In the genomic region with DNA sequence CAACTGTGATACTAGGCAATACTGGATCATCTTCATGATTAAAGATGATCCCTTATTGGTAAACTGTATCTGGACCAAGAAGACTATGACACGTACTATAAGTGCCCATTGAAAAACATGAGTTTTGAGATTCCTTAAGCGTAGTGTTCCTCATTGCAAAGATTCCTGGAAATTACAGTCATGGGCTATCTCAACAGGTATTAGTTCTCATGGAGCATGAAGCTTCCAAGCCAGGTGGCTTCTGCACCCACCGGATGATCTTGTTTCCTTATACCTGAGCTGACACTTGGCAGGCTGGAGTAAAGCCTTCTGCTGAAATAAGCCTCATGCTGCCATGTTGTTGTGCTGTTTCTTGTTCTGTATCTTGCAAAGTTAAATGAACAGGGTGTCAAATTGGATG, we compare ENCODE assay signal across 39 cellular contexts. TPM values are rescaled to one million over a fixed set of nuclear protein-coding genes. Genes with fewer than 3 reads are reported as not detected.
DNase-seq lines count a peak whose midpoint lies in the region; ATAC-seq, FAIRE-seq and TF ChIP-seq lines count a peak whose summit lies in the region.
"Had no signal": no experiment of that assay in that cellular context is flagged by ENCODE, and none has a peak within 500 bp of the region (broad histone marks: within the 10 kb centered on the region; RNA-seq: fewer than 3 reads in every experiment).

No MANE protein-coding gene starts in this region.

- WGBS in trophoblast cell (ENCODE audit: extremely low coverage, insufficient coverage, insufficient read length) = no CpG with 5 or more reads among the region's 3 CpGs

- H3K27me3 Mint-ChIP-seq in type B pancreatic cell = no peaks in the 10 kb centered on the region

- H3K4me2 ChIP-seq in keratinocyte (ENCODE audit: control insufficient read depth, extremely low read depth, insufficient read depth, low read depth, low read length) (no peak overlapping the region), trophoblast cell (ENCODE audit: low read length) (no peak overlapping the region)
- H3K4me2 ChIP-seq: A549; BLaER1; BLaER1 treated with 17β-estradiol and CSF1 and Interleukin-3, amounts not matched to agents 10 nM and 100 nM had no signal

- no peak overlapping the region for H3K27ac Mint-ChIP-seq in type B pancreatic cell
- H3K27ac Mint-ChIP-seq: B cell; CD14-positive monocyte; CD4-positive, alpha-beta memory T cell; CD4-positive, alpha-beta T cell; CD8-positive, alpha-beta memory T cell; CD8-positive, alpha-beta T cell had no signal

- no peaks in the 10 kb centered on the region for H3K9me3 Mint-ChIP-seq in type B pancreatic cell
- H3K9me3 Mint-ChIP-seq: CD4-positive, alpha-beta T cell; CD8-positive, alpha-beta T cell had no signal

- no peak overlapping the region for H3K4me3 ChIP-seq in bronchial epithelial cell (ENCODE audit: low read depth, low read length)
- no peak overlapping the region for H3K4me3 ChIP-seq in keratinocyte (ENCODE audit: control insufficient read depth in 2 of 3, extremely low read depth in 1 of 3, insufficient read depth in 2 of 3, low read depth in 1 of 3, low read length in 3 of 3)
- no peak overlapping the region for H3K4me3 ChIP-seq in trophoblast cell (ENCODE audit: low read depth, low read length)
- no peak overlapping the region for H3K4me3 ChIP-seq in upper lobe of right lung
- H3K4me3 ChIP-seq: A549; BLaER1; BLaER1 treated with 17β-estradiol and CSF1 and Interleukin-3, amounts not matched to agents 10 nM and 100 nM had no signal

- H2AFZ ChIP-seq in keratinocyte (ENCODE audit: control insufficient read depth, low read length) (no peak overlapping the region), trophoblast cell (ENCODE audit: insufficient read depth, low read length, poor library complexity) (no peak overlapping the region)

- no peak overlapping the region for H2AK5ac ChIP-seq in trophoblast cell (ENCODE audit: low read length)

- no peak overlapping the region for H3K23ac ChIP-seq in trophoblast cell (ENCODE audit: low read length)

- H3K9ac ChIP-seq in keratinocyte (ENCODE audit: control insufficient read depth, extremely low read depth, insufficient read depth, low read length) = no peak overlapping the region
- no peak overlapping the region for H3K9ac ChIP-seq in trophoblast cell (ENCODE audit: low read length)
- H3K9ac ChIP-seq: BLaER1; BLaER1 treated with 17β-estradiol and CSF1 and Interleukin-3, amounts not matched to agents 10 nM and 100 nM had no signal

- H4K8ac ChIP-seq in trophoblast cell (ENCODE audit: low read depth, low read length) = no peak overlapping the region

- H3K4me1 ChIP-seq in keratinocyte (ENCODE audit: control insufficient read depth, extremely low read depth, insufficient read depth, low read length) (no peaks in the 10 kb centered on the region), trophoblast cell (ENCODE audit: control insufficient read depth in 1 of 2, insufficient read depth in 2 of 2, low read length in 2 of 2) (peaks cover 0 to 7% of the 10 kb centered on the region in 2 experiments), upper lobe of right lung (no peaks in the 10 kb centered on the region)
- H3K4me1 ChIP-seq: A549, BE2C, BLaER1, Caco-2 had no signal

- DNase-seq in bronchial epithelial cell (ENCODE audit: low read depth) (no peak), keratinocyte (ENCODE audit: low read depth, low spot score) (no peak), trophoblast cell (peak; percentile 54 to 75), urothelium cell line (ENCODE audit: low spot score) (no peak), dermis blood vessel endothelial cell (no peak), SHP77 treated with DMSO at 0.1 percent for 48 hours (lab: John Stamatoyannopoulos, UW) (no peak), upper lobe of right lung (no peak), type B pancreatic cell (ENCODE audit: extremely low spot score, unreplicated experiment) (no peak)
- DNase-seq: 8988T; ACHN; AML-193; BE2C; C1 segment of cervical spinal cord; Caco-2; Calu3; CD4-positive, alpha-beta memory T cell; CD4-positive, alpha-beta T cell; CD4-positive, CD25-positive, alpha-beta regulatory T cell; CD8-positive, alpha-beta memory T cell; CD8-positive, alpha-beta T cell; COR-L47; DMS 273 treated with DMSO at 0.1 percent for 48 hours; DMS153; DMS53; DMS79; DMS79 treated with DMSO at 0.1 percent for 48 hours; DND-41; EL had no signal

- no peak for ATAC-seq in upper lobe of right lung
- ATAC-seq: A549; CD8-positive, alpha-beta T cell had no signal

- peaks cover 3% of the 10 kb centered on the region for H3K79me1 ChIP-seq in trophoblast cell (ENCODE audit: low read length)

- H3K27ac ChIP-seq in keratinocyte (ENCODE audit: control insufficient read depth, insufficient read depth, low read length) (no peak overlapping the region), trophoblast cell (ENCODE audit: low read depth, low read length) (no peak overlapping the region), upper lobe of right lung (no peak overlapping the region)
- H3K27ac ChIP-seq: 22Rv1; A549; BLaER1; BLaER1 treated with 17β-estradiol and CSF1 and Interleukin-3, amounts not matched to agents 10 nM and 100 nM; C4-2B had no signal

- H4K20me1 ChIP-seq in keratinocyte (ENCODE audit: control insufficient read depth, extremely low read depth, insufficient read depth, low read length) = no peaks in the 10 kb centered on the region
- H4K20me1 ChIP-seq: BLaER1; BLaER1 treated with 17β-estradiol and CSF1 and Interleukin-3, amounts not matched to agents 10 nM and 100 nM had no signal

- H3K27me3 ChIP-seq in bronchial epithelial cell (ENCODE audit: control insufficient read depth, insufficient read depth, low read length) = no peaks in the 10 kb centered on the region
- H3K27me3 ChIP-seq in keratinocyte (ENCODE audit: control insufficient read depth, extremely low read depth, insufficient read depth, low read length) = no peaks in the 10 kb centered on the region
- no peaks in the 10 kb centered on the region for H3K27me3 ChIP-seq in trophoblast cell (ENCODE audit: insufficient read depth, low read length)
- peaks cover 12% of the 10 kb centered on the region for H3K27me3 ChIP-seq in upper lobe of right lung
- H3K27me3 ChIP-seq: BLaER1 had no signal

- H2BK12ac ChIP-seq in trophoblast cell (ENCODE audit: low read length) = no peak overlapping the region

- H3K4me1 Mint-ChIP-seq in type B pancreatic cell (ENCODE audit: unreplicated experiment) = no peaks in the 10 kb centered on the region
- H3K4me1 Mint-ChIP-seq: B cell; CD4-positive, alpha-beta memory T cell; CD4-positive, CD25-positive, alpha-beta regulatory T cell; CD8-positive, alpha-beta memory T cell had no signal

- H3K79me2 ChIP-seq in keratinocyte (ENCODE audit: control insufficient read depth, insufficient read depth, low read length) (no peaks in the 10 kb centered on the region), trophoblast cell (ENCODE audit: control insufficient read depth, insufficient read depth, low read length, poor library complexity) (no peaks in the 10 kb centered on the region)

- H3K14ac ChIP-seq in trophoblast cell (ENCODE audit: low read length) = no peak overlapping the region

- H4K91ac ChIP-seq in trophoblast cell (ENCODE audit: low read depth, low read length) = no peak overlapping the region

- H2BK5ac ChIP-seq in trophoblast cell (ENCODE audit: low read depth, low read length, poor library complexity) = no peak overlapping the region

- no peak overlapping the region for H4K12ac ChIP-seq in trophoblast cell (ENCODE audit: low read depth, low read length)

- H2BK120ac ChIP-seq in trophoblast cell (ENCODE audit: insufficient read depth, low read length, poor library complexity) = no peak overlapping the region

- no peak overlapping the region for H3K4me3 Mint-ChIP-seq in type B pancreatic cell
- H3K4me3 Mint-ChIP-seq: B cell; CD14-positive monocyte; CD4-positive, alpha-beta memory T cell; CD4-positive, alpha-beta T cell; CD4-positive, CD25-positive, alpha-beta regulatory T cell; CD8-positive, alpha-beta memory T cell; CD8-positive, alpha-beta T cell had no signal

- no peak overlapping the region for H3K4ac ChIP-seq in trophoblast cell (ENCODE audit: low read depth, low read length)

- H3K9me3 ChIP-seq in keratinocyte (ENCODE audit: control insufficient read depth, low read depth, low read length) (no peaks in the 10 kb centered on the region), trophoblast cell (ENCODE audit: insufficient read depth, low read depth, low read length) (no peaks in the 10 kb centered on the region), upper lobe of right lung (no peaks in the 10 kb centered on the region)
- H3K9me3 ChIP-seq: A549; BE2C; BLaER1; BLaER1 treated with 17β-estradiol and CSF1 and Interleukin-3, amounts not matched to agents 10 nM and 100 nM; Caco-2 had no signal

- dilution Hi-C loops in keratinocyte (cut with MboI; ENCODE audit: extremely low pct_ligation_motif_present, low sequenced_read_pairs) = no loop called here

- TF ChIP-seq CTCF in bronchial epithelial cell (IDR thresholded peaks at IDR 0.05; ENCODE audit: insufficient read depth, low read length, severe bottlenecking) (no peak), keratinocyte (optimal IDR thresholded peaks at IDR 0.05 in 1 of 3, IDR thresholded peaks at IDR 0.05 in 1 of 3, conservative IDR thresholded peaks at IDR 0.05 in 1 of 3; ENCODE audit: extremely low read depth in 1 of 3, insufficient read depth in 2 of 3, low read length in 3 of 3) (no peak), upper lobe of right lung (IDR thresholded peaks at IDR 0.05) (no peak), type B pancreatic cell (conservative IDR thresholded peaks at IDR 0.05) (no peak)

- no peak overlapping the region for H3K18ac ChIP-seq in trophoblast cell (ENCODE audit: low read length)

- H3K36me3 ChIP-seq in bronchial epithelial cell (ENCODE audit: control insufficient read depth, insufficient read depth, low read length) = no peaks in the 10 kb centered on the region
- no peaks in the 10 kb centered on the region for H3K36me3 ChIP-seq in keratinocyte (ENCODE audit: control insufficient read depth in 2 of 2, extremely low read depth in 1 of 2, insufficient read depth in 2 of 2, low read length in 2 of 2)
- no peaks in the 10 kb centered on the region for H3K36me3 ChIP-seq in trophoblast cell (ENCODE audit: control insufficient read depth in 1 of 2, insufficient read depth in 2 of 2, low read length in 2 of 2)
- H3K36me3 ChIP-seq in upper lobe of right lung = no peaks in the 10 kb centered on the region
- H3K36me3 ChIP-seq: BE2C; BLaER1; BLaER1 treated with 17β-estradiol and CSF1 and Interleukin-3, amounts not matched to agents 10 nM and 100 nM had no signal

- H3K36me3 Mint-ChIP-seq in type B pancreatic cell = no peaks in the 10 kb centered on the region
- H3K36me3 Mint-ChIP-seq: CD14-positive monocyte; CD4-positive, alpha-beta memory T cell; CD4-positive, CD25-positive, alpha-beta regulatory T cell; CD8-positive, alpha-beta memory T cell; CD8-positive, alpha-beta T cell had no signal

- H3K9me1 ChIP-seq in keratinocyte (ENCODE audit: control insufficient read depth, extremely low read depth, insufficient read depth, low read length) = no peaks in the 10 kb centered on the region

- intact Hi-C loops in upper lobe of right lung (cut with DNase I) = no loop called here

- FAIRE-seq in bronchial epithelial cell (lab: Jason Lieb, UNC) (peak; percentile 60), keratinocyte (lab: Jason Lieb, UNC) (peak; percentile 43), urothelium cell line (lab: Jason Lieb, UNC) (peak; percentile 83)
- FAIRE-seq: A204.1, A549, D721Med had no signal

RNA-seq across cellular contexts. Expression of a gene that starts 8.6 kb away (rescaled TPM):
- total RNA-seq in bronchial epithelial cell (1.9 and 2.1 TPM in 2 replicates), dermis blood vessel endothelial cell (0.17 and 0.19 TPM in 2 replicates), upper lobe of right lung (2.1 TPM), type B pancreatic cell (ENCODE audit: low replicate concordance) (10.8 and 36.0 TPM in 2 replicates)
- polyA plus RNA-seq in keratinocyte = 0.81 to 2.0 TPM (median 1.8 TPM) in 3 replicates
- 0.61 TPM for polyA plus RNA-seq in keratinocyte (2011; ENCODE audit: low read depth)
- 1.3 and 1.7 TPM in 2 replicates for polyA plus RNA-seq in keratinocyte (2011; cell fraction: cytosol; rRNA removed)
- 1.3 and 2.0 TPM in 2 replicates for polyA plus RNA-seq in keratinocyte (2011; cell fraction: nucleus; rRNA removed)
- 1.5 and 2.1 TPM in 2 replicates for polyA plus RNA-seq in keratinocyte (2012; ENCODE audit: low replicate concordance)
- polyA minus RNA-seq in keratinocyte = 0.19 to 0.36 TPM (median 0.20 TPM) in 3 replicates
- 1.9 TPM for polyA minus RNA-seq in keratinocyte (2011; cell fraction: cytosol; rRNA and poly(A)+ RNA removed)
- polyA minus RNA-seq in keratinocyte (2011; cell fraction: nucleus; rRNA and poly(A)+ RNA removed) = 0.47 and 0.84 TPM in 2 replicates
- 89.1 and 96.9 TPM in 2 replicates for polyA plus RNA-seq in trophoblast cell (2013)
- total RNA-seq: A172; B cell; CD4-positive, alpha-beta memory T cell; CD4-positive, alpha-beta T cell; CD4-positive, CD25-positive, alpha-beta regulatory T cell; CD8-positive, alpha-beta memory T cell; CD8-positive, alpha-beta T cell had no signal
- polyA plus RNA-seq: AG04450; CD14-positive monocyte; CD4-positive, alpha-beta memory T cell; CD4-positive, CD25-positive, alpha-beta regulatory T cell; CD8-positive, alpha-beta memory T cell had no signal

Comparison
In these comparisons a context has a peak if more than half of its experiments do, and no peak if none do; other contexts are left out.
1. DNase-seq: peak in trophoblast cell (2 of 2); none in bronchial epithelial cell (single experiment), keratinocyte (single experiment), urothelium cell line (single experiment), dermis blood vessel endothelial cell (single experiment), SHP77 treated with DMSO at 0.1 percent for 48 hours (single experiment), upper lobe of right lung (single experiment) and type B pancreatic cell (single experiment).